In the genomic region with DNA sequence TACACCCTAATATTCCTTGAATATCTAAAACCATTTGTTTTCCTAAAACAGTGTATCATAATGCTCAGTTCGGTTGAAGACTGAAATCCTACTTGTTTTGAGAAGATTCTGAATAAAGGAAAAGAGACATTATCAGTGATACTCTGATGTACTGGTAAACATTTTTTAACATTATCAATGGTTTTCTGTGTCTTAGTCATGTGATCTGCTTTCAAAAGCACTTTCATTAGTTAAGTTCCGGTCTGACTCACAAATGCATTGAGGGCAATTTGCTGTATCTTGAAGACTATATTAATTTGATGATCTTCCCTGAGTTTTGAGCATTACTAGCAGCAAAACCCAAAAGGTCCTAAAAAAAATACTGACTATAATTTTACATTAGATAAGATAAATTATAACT, we compare ENCODE assay signal across 19 cellular contexts.
"Had no signal": no experiment of that assay in that cellular context is flagged by ENCODE, and none has a peak within 500 bp of the region (broad histone marks: within the 10 kb centered on the region; RNA-seq: fewer than 3 reads in every experiment).

No MANE protein-coding gene starts in this region.

- DNase-seq: effector CD8-positive, alpha-beta T cell; effector memory CD8-positive, alpha-beta T cell; endodermal cell; erythroblast; esophagus squamous epithelium; foreskin fibroblast; heart left ventricle; hypothalamus; immature natural killer cell; left cardiac atrium; left lung; left ventricle myocardium superior; lower lobe of right lung; mesenchymal stem cell; mucosa of descending colon; naive B cell; naive thymus-derived CD8-positive, alpha-beta T cell had no signal

- ATAC-seq: effector memory CD8-positive, alpha-beta T cell; esophagus mucosa; gastroesophageal sphincter; heart left ventricle; left cardiac atrium; left lung; left ventricle myocardium superior; lower lobe of right lung; mucosa of descending colon; naive thymus-derived CD8-positive, alpha-beta T cell had no signal
